ENCODE assay signal across 13 cellular contexts in genomic region chr5:108769352-108769751, GRCh38.
DNase-seq lines count a peak whose midpoint lies in the region; ATAC-seq, FAIRE-seq and TF ChIP-seq lines count a peak whose summit lies in the region.
"Had no signal": no experiment of that assay in that cellular context is flagged by ENCODE, and none has a peak within 500 bp of the region (broad histone marks: within the 10 kb centered on the region; RNA-seq: fewer than 3 reads in every experiment).

No MANE protein-coding gene starts in this region.

- DNase-seq in GM18507 (ENCODE audit: extremely low spot score, insufficient read length, low read depth): no peak
- DNase-seq in central memory CD8-positive, alpha-beta T cell (ENCODE audit: low spot score in 2 of 2): no peak
- DNase-seq in 8988T: no peak
- no peak for DNase-seq in GM13977 (ENCODE audit: low spot score)
- no peak for DNase-seq in HCEC 1CT
- DNase-seq: effector memory CD4-positive, alpha-beta T cell; KG1; sigmoid colon had no signal

- H3K4me3 Mint-ChIP-seq in central memory CD8-positive, alpha-beta T cell: peak overlapping the region; percentile 2
- H3K4me3 Mint-ChIP-seq: mesothelial cell of epicardium had no signal

- ATAC-seq in GM21367 (IDR thresholded peaks at IDR 0.05; ENCODE audit: unreplicated experiment) (peak; percentile 64), HG03159 (IDR thresholded peaks at IDR 0.05; ENCODE audit: unreplicated experiment) (peak; percentile 72), HG03280 (IDR thresholded peaks at IDR 0.05; ENCODE audit: unreplicated experiment) (no peak)
- ATAC-seq in central memory CD8-positive, alpha-beta T cell (replicated peaks; ENCODE audit: extremely low read depth, poor library complexity, severe bottlenecking): peak; percentile 54
- ATAC-seq: Right ventricle myocardium inferior had no signal

- peaks cover 9% of the 10 kb centered on the region for H3K4me1 Mint-ChIP-seq in central memory CD8-positive, alpha-beta T cell

- no peaks in the 10 kb centered on the region for H3K27me3 Mint-ChIP-seq in central memory CD8-positive, alpha-beta T cell

- H3K36me3 Mint-ChIP-seq in central memory CD8-positive, alpha-beta T cell (ENCODE audit: insufficient read depth): no peaks in the 10 kb centered on the region

- peak overlapping the region; percentile 1 for H3K27ac Mint-ChIP-seq in central memory CD8-positive, alpha-beta T cell (ENCODE audit: low read depth)
- H3K27ac Mint-ChIP-seq: mesothelial cell of epicardium had no signal

- TF ChIP-seq CTCF in GM13977 (IDR thresholded peaks at IDR 0.05; ENCODE audit: extremely low read depth, insufficient read depth, missing control alignments): no peak

- peak; percentile 68 for FAIRE-seq in GM18507 (lab: Jason Lieb, UNC)

- peaks cover 5% of the 10 kb centered on the region for H3K9me3 Mint-ChIP-seq in central memory CD8-positive, alpha-beta T cell

- in situ Hi-C loops in GM13977 (cut with MboI; ENCODE audit: low pct_unique_long_range_greater_than_20kb, low sequenced_read_pairs, unreplicated experiment): no loop called here
